In the genomic region with DNA sequence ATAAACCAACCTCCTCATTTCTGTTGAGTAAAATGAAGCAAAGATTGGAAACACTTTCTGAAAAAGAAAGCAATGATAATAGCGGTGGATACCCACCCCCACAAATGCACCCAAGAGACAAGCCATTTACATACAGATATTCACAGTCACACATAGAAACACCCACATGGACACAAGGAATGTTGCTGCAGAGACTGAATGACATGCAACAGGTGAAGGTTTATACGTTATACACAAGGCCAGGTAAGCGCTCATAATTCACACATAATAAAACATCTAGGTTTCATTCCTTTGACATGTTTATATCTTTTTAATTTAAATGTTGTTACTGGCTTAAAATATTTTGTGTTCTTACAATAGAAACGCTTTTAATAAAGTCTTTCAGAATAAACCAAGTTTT, we compare ENCODE assay signal across 2 cellular contexts.
A peak's percentile ranks its signal among the peaks of the same experiment; 100 is the strongest.
TF ChIP-seq lines count a peak whose summit lies in the region.

No MANE protein-coding gene starts in this region.

TF ChIP-seq in HEK293, 187 proteins besides CTCF, POLR2A, EP300 and RAD21:
- TF ChIP-seq SCRT2 (tag by site-specific recombination; IDR thresholded peaks at IDR 0.05), result peak; percentile 92
- TF ChIP-seq, protein P1, sequence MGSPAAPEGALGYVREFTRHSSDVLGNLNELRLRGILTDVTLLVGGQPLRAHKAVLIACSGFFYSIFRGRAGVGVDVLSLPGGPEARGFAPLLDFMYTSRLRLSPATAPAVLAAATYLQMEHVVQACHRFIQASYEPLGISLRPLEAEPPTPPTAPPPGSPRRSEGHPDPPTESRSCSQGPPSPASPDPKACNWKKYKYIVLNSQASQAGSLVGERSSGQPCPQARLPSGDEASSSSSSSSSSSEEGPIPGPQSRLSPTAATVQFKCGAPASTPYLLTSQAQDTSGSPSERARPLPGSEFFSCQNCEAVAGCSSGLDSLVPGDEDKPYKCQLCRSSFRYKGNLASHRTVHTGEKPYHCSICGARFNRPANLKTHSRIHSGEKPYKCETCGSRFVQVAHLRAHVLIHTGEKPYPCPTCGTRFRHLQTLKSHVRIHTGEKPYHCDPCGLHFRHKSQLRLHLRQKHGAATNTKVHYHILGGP (tag by site-specific recombination; IDR thresholded peaks at IDR 0.05), result no peak
- TF ChIP-seq SCRT1 (tag by site-specific recombination; IDR thresholded peaks at IDR 0.05; ENCODE audit: borderline replicate concordance), result peak; percentile 75; the same call in 1 of the 2 replicates

TF ChIP-seq in K562, 482 proteins besides CTCF, POLR2A, EP300 and RAD21:
- TF ChIP-seq GTF3C2 (IDR thresholded peaks at IDR 0.05; ENCODE audit: borderline replicate concordance, extremely low read depth, insufficient read length), result no peak
- no peak for TF ChIP-seq ZNF431 (CRISPR knock-in tag; IDR thresholded peaks at IDR 0.05)
- no peak for TF ChIP-seq ATF4 (CRISPR knock-in tag; IDR thresholded peaks at IDR 0.05)
- no peak for TF ChIP-seq ZNF668 (CRISPR knock-in tag; IDR thresholded peaks at IDR 0.05)
- no peak for TF ChIP-seq PML (IDR thresholded peaks at IDR 0.05; ENCODE audit: low read length)
- no peak for TF ChIP-seq MED1 (CRISPR knock-in tag; IDR thresholded peaks at IDR 0.05; ENCODE audit: borderline replicate concordance)
- no peak for TF ChIP-seq MAFK (IDR thresholded peaks at IDR 0.05; ENCODE audit: low read length)
- no peak for TF ChIP-seq MYBL2 (IDR thresholded peaks at IDR 0.05; ENCODE audit: low read depth)
- no peak for TF ChIP-seq MYBL2 (CRISPR knock-in tag; IDR thresholded peaks at IDR 0.05; ENCODE audit: borderline replicate concordance)
- TF ChIP-seq PHB2 (IDR thresholded peaks at IDR 0.05; ENCODE audit: low read depth), result no peak
- no peak for TF ChIP-seq ZNF707 (CRISPR knock-in tag; conservative IDR thresholded peaks at IDR 0.05)
- TF ChIP-seq RAD51 (IDR thresholded peaks at IDR 0.05; ENCODE audit: borderline replicate concordance, low read depth), result no peak
- no peak for TF ChIP-seq IFI16 (CRISPR knock-in tag; IDR thresholded peaks at IDR 0.05)
- TF ChIP-seq HDAC2 (IDR thresholded peaks at IDR 0.05), result no peak
- TF ChIP-seq CBX5 (IDR thresholded peaks at IDR 0.05; ENCODE audit: borderline replicate concordance, low read depth), result no peak
- no peak for TF ChIP-seq ZBTB17 (CRISPR knock-in tag; IDR thresholded peaks at IDR 0.05)
- TF ChIP-seq NFYB (IDR thresholded peaks at IDR 0.05; ENCODE audit: extremely low read depth, insufficient read length), result no peak
